ENCODE assay signal across 1 cellular context in the genomic region with DNA sequence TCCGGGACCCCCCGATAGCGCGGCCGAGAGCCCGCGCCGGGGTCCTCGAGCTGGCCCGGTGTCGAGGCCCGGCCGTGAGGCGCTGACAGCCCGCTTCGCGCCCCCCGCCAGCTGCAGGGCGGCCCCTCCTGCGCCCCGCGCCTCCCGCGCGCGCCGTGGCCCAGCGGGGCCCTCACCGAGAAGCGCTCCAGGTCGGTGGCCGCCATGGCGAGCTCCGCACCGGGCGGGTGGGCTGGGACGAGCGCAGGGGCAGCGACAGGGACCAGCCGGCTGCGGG.
TF ChIP-seq lines count a peak whose summit lies in the region.

No MANE protein-coding gene starts in this region.

TF ChIP-seq in IMR-90, 13 proteins besides CTCF, POLR2A, EP300 and RAD21:
- TF ChIP-seq MAZ (IDR thresholded peaks at IDR 0.05; ENCODE audit: borderline replicate concordance, low read depth, low read length): no peak
- TF ChIP-seq CHD1 (IDR thresholded peaks at IDR 0.05; ENCODE audit: low read depth, low read length): no peak
- no peak for TF ChIP-seq SMC3 (IDR thresholded peaks at IDR 0.05; ENCODE audit: low read depth, low read length)
- TF ChIP-seq, protein P1, sequence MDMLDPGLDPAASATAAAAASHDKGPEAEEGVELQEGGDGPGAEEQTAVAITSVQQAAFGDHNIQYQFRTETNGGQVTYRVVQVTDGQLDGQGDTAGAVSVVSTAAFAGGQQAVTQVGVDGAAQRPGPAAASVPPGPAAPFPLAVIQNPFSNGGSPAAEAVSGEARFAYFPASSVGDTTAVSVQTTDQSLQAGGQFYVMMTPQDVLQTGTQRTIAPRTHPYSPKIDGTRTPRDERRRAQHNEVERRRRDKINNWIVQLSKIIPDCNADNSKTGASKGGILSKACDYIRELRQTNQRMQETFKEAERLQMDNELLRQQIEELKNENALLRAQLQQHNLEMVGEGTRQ (IDR thresholded peaks at IDR 0.05; ENCODE audit: low read depth, low read length): no peak
- no peak for TF ChIP-seq FOS (IDR thresholded peaks at IDR 0.05; ENCODE audit: low read depth, low read length)
- no peak for TF ChIP-seq NFE2L2 (IDR thresholded peaks at IDR 0.05; ENCODE audit: low read depth, low read length)
